Comparison of ENCODE assay signal across 1 cellular context in the genomic region with DNA sequence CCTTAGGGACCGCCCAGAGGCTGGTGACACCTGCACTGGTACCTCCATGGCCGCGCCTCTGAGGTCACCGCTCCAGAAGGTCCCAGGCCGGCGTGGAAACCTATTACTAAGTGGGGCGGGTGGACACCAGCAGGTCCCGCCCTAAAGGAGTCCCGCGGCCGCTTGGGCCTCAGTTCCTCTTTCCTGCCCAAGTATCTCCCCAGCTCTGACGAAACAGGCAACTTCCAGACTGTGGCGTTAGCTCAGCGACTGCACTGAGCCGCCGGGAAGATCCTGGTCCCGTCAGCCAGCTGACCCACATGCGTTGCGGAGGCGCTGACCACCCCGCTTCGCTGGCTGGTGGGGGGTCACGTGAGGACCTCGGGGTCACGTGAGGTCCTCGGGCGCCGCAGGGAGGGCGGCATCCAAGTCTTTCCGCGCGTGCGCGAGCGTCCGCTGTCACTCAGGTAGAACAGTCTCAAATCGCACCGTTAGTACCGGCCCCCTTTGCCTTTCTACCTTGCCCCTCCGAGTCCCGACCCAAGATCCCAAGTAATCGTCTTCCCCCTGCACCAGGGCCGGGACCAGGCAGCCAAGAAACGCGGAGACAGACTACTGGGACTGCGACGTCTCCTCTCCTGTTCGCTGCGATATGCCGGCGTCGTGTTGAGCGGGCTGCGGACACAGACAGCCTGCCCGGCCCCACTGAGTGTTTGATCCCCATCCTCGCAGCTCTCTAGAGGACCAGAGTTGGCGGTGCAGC.
A peak's percentile ranks its signal among the peaks of the same experiment; 100 is the strongest.
TF ChIP-seq lines count a peak whose summit lies in the region.

No MANE protein-coding gene starts in this region.

TF ChIP-seq in A549, 52 proteins besides CTCF, POLR2A, EP300 and RAD21 (continued from another document):
- 0 out of 2 replicates have a peak, but pooled peaks have one; percentile 52 for TF ChIP-seq PHF8 (IDR thresholded peaks at IDR 0.05; ENCODE audit: borderline replicate concordance, low read depth)
- TF ChIP-seq JUNB (IDR thresholded peaks at IDR 0.05) = no peak
- peak; percentile 53; the same call in 1 of the 2 replicates for TF ChIP-seq HOXB5 (CRISPR knock-in tag; IDR thresholded peaks at IDR 0.05)
- TF ChIP-seq RNF2 (IDR thresholded peaks at IDR 0.05; ENCODE audit: borderline replicate concordance, low read depth) = no peak
- TF ChIP-seq, protein P1, sequence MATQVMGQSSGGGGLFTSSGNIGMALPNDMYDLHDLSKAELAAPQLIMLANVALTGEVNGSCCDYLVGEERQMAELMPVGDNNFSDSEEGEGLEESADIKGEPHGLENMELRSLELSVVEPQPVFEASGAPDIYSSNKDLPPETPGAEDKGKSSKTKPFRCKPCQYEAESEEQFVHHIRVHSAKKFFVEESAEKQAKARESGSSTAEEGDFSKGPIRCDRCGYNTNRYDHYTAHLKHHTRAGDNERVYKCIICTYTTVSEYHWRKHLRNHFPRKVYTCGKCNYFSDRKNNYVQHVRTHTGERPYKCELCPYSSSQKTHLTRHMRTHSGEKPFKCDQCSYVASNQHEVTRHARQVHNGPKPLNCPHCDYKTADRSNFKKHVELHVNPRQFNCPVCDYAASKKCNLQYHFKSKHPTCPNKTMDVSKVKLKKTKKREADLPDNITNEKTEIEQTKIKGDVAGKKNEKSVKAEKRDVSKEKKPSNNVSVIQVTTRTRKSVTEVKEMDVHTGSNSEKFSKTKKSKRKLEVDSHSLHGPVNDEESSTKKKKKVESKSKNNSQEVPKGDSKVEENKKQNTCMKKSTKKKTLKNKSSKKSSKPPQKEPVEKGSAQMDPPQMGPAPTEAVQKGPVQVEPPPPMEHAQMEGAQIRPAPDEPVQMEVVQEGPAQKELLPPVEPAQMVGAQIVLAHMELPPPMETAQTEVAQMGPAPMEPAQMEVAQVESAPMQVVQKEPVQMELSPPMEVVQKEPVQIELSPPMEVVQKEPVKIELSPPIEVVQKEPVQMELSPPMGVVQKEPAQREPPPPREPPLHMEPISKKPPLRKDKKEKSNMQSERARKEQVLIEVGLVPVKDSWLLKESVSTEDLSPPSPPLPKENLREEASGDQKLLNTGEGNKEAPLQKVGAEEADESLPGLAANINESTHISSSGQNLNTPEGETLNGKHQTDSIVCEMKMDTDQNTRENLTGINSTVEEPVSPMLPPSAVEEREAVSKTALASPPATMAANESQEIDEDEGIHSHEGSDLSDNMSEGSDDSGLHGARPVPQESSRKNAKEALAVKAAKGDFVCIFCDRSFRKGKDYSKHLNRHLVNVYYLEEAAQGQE (IDR thresholded peaks at IDR 0.05) = no peak
- TF ChIP-seq, protein P2, sequence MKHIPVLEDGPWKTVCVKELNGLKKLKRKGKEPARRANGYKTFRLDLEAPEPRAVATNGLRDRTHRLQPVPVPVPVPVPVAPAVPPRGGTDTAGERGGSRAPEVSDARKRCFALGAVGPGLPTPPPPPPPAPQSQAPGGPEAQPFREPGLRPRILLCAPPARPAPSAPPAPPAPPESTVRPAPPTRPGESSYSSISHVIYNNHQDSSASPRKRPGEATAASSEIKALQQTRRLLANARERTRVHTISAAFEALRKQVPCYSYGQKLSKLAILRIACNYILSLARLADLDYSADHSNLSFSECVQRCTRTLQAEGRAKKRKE (CRISPR knock-in tag; IDR thresholded peaks at IDR 0.05; ENCODE audit: low read depth) = peak; percentile 9; the same call in 1 of the 2 replicates
- peak; percentile 35; the same call in 1 of the 2 replicates for TF ChIP-seq FOXS1 (CRISPR knock-in tag; IDR thresholded peaks at IDR 0.05)
- TF ChIP-seq KDM5A (IDR thresholded peaks at IDR 0.05) = no peak
- no peak for TF ChIP-seq TFCP2L1 (CRISPR knock-in tag; IDR thresholded peaks at IDR 0.05)
- peak; percentile 66 for TF ChIP-seq HOXB13 (CRISPR knock-in tag; IDR thresholded peaks at IDR 0.05; ENCODE audit: low read depth)
- TF ChIP-seq CBX2 (IDR thresholded peaks at IDR 0.05; ENCODE audit: borderline replicate concordance, low read depth) = no peak
- TF ChIP-seq GATA3 (IDR thresholded peaks at IDR 0.05; ENCODE audit: borderline replicate concordance) = no peak
- no peak for TF ChIP-seq RCOR1 (IDR thresholded peaks at IDR 0.05; ENCODE audit: low read depth, low read length)
- no peak for TF ChIP-seq ZC3H11A (IDR thresholded peaks at IDR 0.05)
- TF ChIP-seq, protein P3, sequence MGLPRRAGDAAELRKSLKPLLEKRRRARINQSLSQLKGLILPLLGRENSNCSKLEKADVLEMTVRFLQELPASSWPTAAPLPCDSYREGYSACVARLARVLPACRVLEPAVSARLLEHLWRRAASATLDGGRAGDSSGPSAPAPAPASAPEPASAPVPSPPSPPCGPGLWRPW (IDR thresholded peaks at IDR 0.05) = no peak
- TF ChIP-seq, protein P4, sequence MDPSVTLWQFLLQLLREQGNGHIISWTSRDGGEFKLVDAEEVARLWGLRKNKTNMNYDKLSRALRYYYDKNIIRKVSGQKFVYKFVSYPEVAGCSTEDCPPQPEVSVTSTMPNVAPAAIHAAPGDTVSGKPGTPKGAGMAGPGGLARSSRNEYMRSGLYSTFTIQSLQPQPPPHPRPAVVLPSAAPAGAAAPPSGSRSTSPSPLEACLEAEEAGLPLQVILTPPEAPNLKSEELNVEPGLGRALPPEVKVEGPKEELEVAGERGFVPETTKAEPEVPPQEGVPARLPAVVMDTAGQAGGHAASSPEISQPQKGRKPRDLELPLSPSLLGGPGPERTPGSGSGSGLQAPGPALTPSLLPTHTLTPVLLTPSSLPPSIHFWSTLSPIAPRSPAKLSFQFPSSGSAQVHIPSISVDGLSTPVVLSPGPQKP (IDR thresholded peaks at IDR 0.05; ENCODE audit: low read depth, low read length) = no peak
- TF ChIP-seq, protein P5, sequence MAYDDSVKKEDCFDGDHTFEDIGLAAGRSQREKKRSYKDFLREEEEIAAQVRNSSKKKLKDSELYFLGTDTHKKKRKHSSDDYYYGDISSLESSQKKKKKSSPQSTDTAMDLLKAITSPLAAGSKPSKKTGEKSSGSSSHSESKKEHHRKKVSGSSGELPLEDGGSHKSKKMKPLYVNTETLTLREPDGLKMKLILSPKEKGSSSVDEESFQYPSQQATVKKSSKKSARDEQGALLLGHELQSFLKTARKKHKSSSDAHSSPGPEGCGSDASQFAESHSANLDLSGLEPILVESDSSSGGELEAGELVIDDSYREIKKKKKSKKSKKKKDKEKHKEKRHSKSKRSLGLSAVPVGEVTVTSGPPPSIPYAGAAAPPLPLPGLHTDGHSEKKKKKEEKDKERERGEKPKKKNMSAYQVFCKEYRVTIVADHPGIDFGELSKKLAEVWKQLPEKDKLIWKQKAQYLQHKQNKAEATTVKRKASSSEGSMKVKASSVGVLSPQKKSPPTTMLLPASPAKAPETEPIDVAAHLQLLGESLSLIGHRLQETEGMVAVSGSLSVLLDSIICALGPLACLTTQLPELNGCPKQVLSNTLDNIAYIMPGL (CRISPR knock-in tag; IDR thresholded peaks at IDR 0.05; ENCODE audit: borderline replicate concordance) = no peak; the same call in 1 of the 2 replicates
- TF ChIP-seq, protein P6, sequence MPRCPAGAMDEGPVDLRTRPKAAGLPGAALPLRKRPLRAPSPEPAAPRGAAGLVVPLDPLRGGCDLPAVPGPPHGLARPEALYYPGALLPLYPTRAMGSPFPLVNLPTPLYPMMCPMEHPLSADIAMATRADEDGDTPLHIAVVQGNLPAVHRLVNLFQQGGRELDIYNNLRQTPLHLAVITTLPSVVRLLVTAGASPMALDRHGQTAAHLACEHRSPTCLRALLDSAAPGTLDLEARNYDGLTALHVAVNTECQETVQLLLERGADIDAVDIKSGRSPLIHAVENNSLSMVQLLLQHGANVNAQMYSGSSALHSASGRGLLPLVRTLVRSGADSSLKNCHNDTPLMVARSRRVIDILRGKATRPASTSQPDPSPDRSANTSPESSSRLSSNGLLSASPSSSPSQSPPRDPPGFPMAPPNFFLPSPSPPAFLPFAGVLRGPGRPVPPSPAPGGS (IDR thresholded peaks at IDR 0.05) = peak; percentile 89; the same call in 2 of the 3 replicates
- TF ChIP-seq, protein P7, sequence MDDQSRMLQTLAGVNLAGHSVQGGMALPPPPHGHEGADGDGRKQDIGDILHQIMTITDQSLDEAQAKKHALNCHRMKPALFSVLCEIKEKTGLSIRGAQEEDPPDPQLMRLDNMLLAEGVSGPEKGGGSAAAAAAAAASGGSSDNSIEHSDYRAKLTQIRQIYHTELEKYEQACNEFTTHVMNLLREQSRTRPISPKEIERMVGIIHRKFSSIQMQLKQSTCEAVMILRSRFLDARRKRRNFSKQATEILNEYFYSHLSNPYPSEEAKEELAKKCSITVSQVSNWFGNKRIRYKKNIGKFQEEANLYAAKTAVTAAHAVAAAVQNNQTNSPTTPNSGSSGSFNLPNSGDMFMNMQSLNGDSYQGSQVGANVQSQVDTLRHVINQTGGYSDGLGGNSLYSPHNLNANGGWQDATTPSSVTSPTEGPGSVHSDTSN (IDR thresholded peaks at IDR 0.05) = no peak; the same call in 1 of the 2 replicates
- TF ChIP-seq HOXA7 (CRISPR knock-in tag; IDR thresholded peaks at IDR 0.05) = no peak
- 0 out of 2 replicates have a peak, but pooled peaks have one; percentile 58 for TF ChIP-seq NPAS2 (CRISPR knock-in tag; IDR thresholded peaks at IDR 0.05; ENCODE audit: borderline replicate concordance)
- TF ChIP-seq SREBF2 (IDR thresholded peaks at IDR 0.05) = no peak
- TF ChIP-seq, protein P8, sequence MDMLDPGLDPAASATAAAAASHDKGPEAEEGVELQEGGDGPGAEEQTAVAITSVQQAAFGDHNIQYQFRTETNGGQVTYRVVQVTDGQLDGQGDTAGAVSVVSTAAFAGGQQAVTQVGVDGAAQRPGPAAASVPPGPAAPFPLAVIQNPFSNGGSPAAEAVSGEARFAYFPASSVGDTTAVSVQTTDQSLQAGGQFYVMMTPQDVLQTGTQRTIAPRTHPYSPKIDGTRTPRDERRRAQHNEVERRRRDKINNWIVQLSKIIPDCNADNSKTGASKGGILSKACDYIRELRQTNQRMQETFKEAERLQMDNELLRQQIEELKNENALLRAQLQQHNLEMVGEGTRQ (IDR thresholded peaks at IDR 0.05) = peak; percentile 100
- no peak for TF ChIP-seq CBX8 (IDR thresholded peaks at IDR 0.05)
- TF ChIP-seq ESRRA (IDR thresholded peaks at IDR 0.05; ENCODE audit: borderline replicate concordance, low read length) = no peak
- TF ChIP-seq EHMT2 (IDR thresholded peaks at IDR 0.05; ENCODE audit: low read depth) = no peak
- no peak for TF ChIP-seq MAFK (IDR thresholded peaks at IDR 0.05; ENCODE audit: partially characterized antibody)
- no peak for TF ChIP-seq RARB (CRISPR knock-in tag; IDR thresholded peaks at IDR 0.05)
- no peak for TF ChIP-seq ZSCAN20 (CRISPR knock-in tag; IDR thresholded peaks at IDR 0.05)
- TF ChIP-seq KDM1A (IDR thresholded peaks at IDR 0.05; ENCODE audit: low read depth) = no peak
- TF ChIP-seq HDAC2 (IDR thresholded peaks at IDR 0.05) = no peak
- TF ChIP-seq BHLHE40 (IDR thresholded peaks at IDR 0.05; ENCODE audit: low read depth, low read length) = peak; percentile 88
- TF ChIP-seq ZNF302 (CRISPR knock-in tag; IDR thresholded peaks at IDR 0.05) = no peak
- TF ChIP-seq, protein P9, sequence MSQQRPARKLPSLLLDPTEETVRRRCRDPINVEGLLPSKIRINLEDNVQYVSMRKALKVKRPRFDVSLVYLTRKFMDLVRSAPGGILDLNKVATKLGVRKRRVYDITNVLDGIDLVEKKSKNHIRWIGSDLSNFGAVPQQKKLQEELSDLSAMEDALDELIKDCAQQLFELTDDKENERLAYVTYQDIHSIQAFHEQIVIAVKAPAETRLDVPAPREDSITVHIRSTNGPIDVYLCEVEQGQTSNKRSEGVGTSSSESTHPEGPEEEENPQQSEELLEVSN (IDR thresholded peaks at IDR 0.05; ENCODE audit: borderline replicate concordance, low read depth) = peak; percentile 93
- TF ChIP-seq, protein P10, sequence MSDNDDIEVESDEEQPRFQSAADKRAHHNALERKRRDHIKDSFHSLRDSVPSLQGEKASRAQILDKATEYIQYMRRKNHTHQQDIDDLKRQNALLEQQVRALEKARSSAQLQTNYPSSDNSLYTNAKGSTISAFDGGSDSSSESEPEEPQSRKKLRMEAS (IDR thresholded peaks at IDR 0.05) = peak; percentile 98
- TF ChIP-seq CHD2 (IDR thresholded peaks at IDR 0.05; ENCODE audit: low read length, partially characterized antibody) = no peak
- no peak for TF ChIP-seq POLR2AphosphoS2 (conservative IDR thresholded peaks at IDR 0.05; ENCODE audit: low read length)
- TF ChIP-seq TP53 (CRISPR knock-in tag; IDR thresholded peaks at IDR 0.05) = peak; percentile 18; the same call in 1 of the 2 replicates
- peak; percentile 66 to 90; a peak in 4 of 5 replicates for TF ChIP-seq JUN (IDR thresholded peaks at IDR 0.05)
